8 cellular contexts compared by ENCODE assay signal in genomic region chr20:36808317-36809257, GRCh38. TPM values are rescaled to one million over a fixed set of nuclear protein-coding genes. Genes with fewer than 3 reads are reported as not detected.
DNase-seq lines count a peak whose midpoint lies in the region; ATAC-seq, FAIRE-seq and TF ChIP-seq lines count a peak whose summit lies in the region.

No MANE protein-coding gene starts in this region.

- H3K23ac ChIP-seq in trophoblast cell (ENCODE audit: low read length): no peak overlapping the region

- H4K91ac ChIP-seq in trophoblast cell (ENCODE audit: low read depth, low read length): no peak overlapping the region

- peak; percentile 73 to 76 for ATAC-seq in activated T-cell treated with anti-CD3 and anti-CD28 coated beads, Interleukin-2, amount 50 U/mL, for 4 hours
- ATAC-seq in GM19324 (IDR thresholded peaks at IDR 0.05; ENCODE audit: low FRiP score, unreplicated experiment): no peak

- H3K9me3 ChIP-seq in PC-9 (ENCODE audit: insufficient read depth, low read depth) (no peaks in the 10 kb centered on the region), trophoblast cell (ENCODE audit: insufficient read depth, low read depth, low read length) (peaks cover 2% of the 10 kb centered on the region)

- H4K20me1 ChIP-seq in PC-9 (ENCODE audit: insufficient read depth): no peaks in the 10 kb centered on the region

- H3K36me3 ChIP-seq in PC-9 (ENCODE audit: low read depth) (no peaks in the 10 kb centered on the region), trophoblast cell (ENCODE audit: control insufficient read depth in 1 of 2, insufficient read depth in 2 of 2, low read length in 2 of 2) (peaks cover 47 to 59% of the 10 kb centered on the region in 2 experiments)

- H3K4me1 Mint-ChIP-seq in activated T-cell treated with anti-CD3 and anti-CD28 coated beads, Interleukin-2, amount 50 U/mL, for 4 hours (ENCODE audit: low read depth): peaks cover 3% of the 10 kb centered on the region

- no peak overlapping the region for H2AK5ac ChIP-seq in trophoblast cell (ENCODE audit: low read length)

- no peak overlapping the region for H3K4me3 Mint-ChIP-seq in activated T-cell treated with anti-CD3 and anti-CD28 coated beads, Interleukin-2, amount 50 U/mL, for 4 hours

- H3K18ac ChIP-seq in trophoblast cell (ENCODE audit: low read length): no peak overlapping the region

- TF ChIP-seq CTCF in PC-9 (conservative IDR thresholded peaks at IDR 0.05) (peak; percentile 94), fibroblast of pulmonary artery (IDR thresholded peaks at IDR 0.05; ENCODE audit: low read length, missing control alignments) (peak; percentile 78)

- H3K79me1 ChIP-seq in trophoblast cell (ENCODE audit: low read length): no peaks in the 10 kb centered on the region

- no peaks in the 10 kb centered on the region for H3K27me3 Mint-ChIP-seq in activated T-cell treated with anti-CD3 and anti-CD28 coated beads, Interleukin-2, amount 50 U/mL, for 4 hours (ENCODE audit: low read depth)

- H2BK12ac ChIP-seq in trophoblast cell (ENCODE audit: low read length): no peak overlapping the region

- H2BK5ac ChIP-seq in trophoblast cell (ENCODE audit: low read depth, low read length, poor library complexity): no peak overlapping the region

- BruUV-seq in PC-9 (replicated peaks; lab: Mats Ljungman, UMichigan): no TSS peak

- H3K4me1 ChIP-seq in PC-9 (replicated peaks; ENCODE audit: insufficient read depth) (peaks cover 42% of the 10 kb centered on the region), trophoblast cell (ENCODE audit: control insufficient read depth in 1 of 2, insufficient read depth in 2 of 2, low read length in 2 of 2) (no peaks in the 10 kb centered on the region)

- H2BK120ac ChIP-seq in trophoblast cell (ENCODE audit: insufficient read depth, low read length, poor library complexity): no peak overlapping the region

- no peak overlapping the region for H4K12ac ChIP-seq in trophoblast cell (ENCODE audit: low read depth, low read length)

- intact Hi-C loops in PC-9 (cut with micrococcal nuclease; ENCODE audit: unreplicated experiment): loop anchor here (1.0 kb wide), 2 partner anchors 16 to 55 kb away; a partner anchor contains a TSS

- DNase-seq in NCI-H2227 (lab: John Stamatoyannopoulos, UW; ENCODE audit: unreplicated experiment) (peak; percentile 55), NCI-H2227 treated with DMSO at 0.1 percent for 48 hours (lab: John Stamatoyannopoulos, UW) (no peak), PC-9 (peak; percentile 82 to 96), fibroblast of pulmonary artery (ENCODE audit: low read depth) (peak; percentile 74), trophoblast cell (peak; percentile 68 to 76), urothelium cell line (ENCODE audit: low spot score) (peak; percentile 81)
- peak; percentile 68 for DNase-seq in activated T-cell treated with anti-CD3 and anti-CD28 coated beads, Interleukin-2, amount 50 U/mL, for 4 hours

- no peaks in the 10 kb centered on the region for H3K36me3 Mint-ChIP-seq in activated T-cell treated with anti-CD3 and anti-CD28 coated beads, Interleukin-2, amount 50 U/mL, for 4 hours (ENCODE audit: insufficient read depth)

- no peak overlapping the region for H4K8ac ChIP-seq in trophoblast cell (ENCODE audit: low read depth, low read length)

- H3K27me3 ChIP-seq in PC-9 (ENCODE audit: insufficient read depth, low read depth) (no peaks in the 10 kb centered on the region), trophoblast cell (ENCODE audit: insufficient read depth, low read length) (no peaks in the 10 kb centered on the region)

- H3K4me2 ChIP-seq in PC-9 (peak overlapping the region; percentile 47), trophoblast cell (ENCODE audit: low read length) (no peak overlapping the region)

- peak overlapping the region; percentile 89 for H3K27ac ChIP-seq in PC-9
- no peak overlapping the region for H3K27ac ChIP-seq in trophoblast cell (ENCODE audit: low read depth, low read length)

- POLR2A ChIA-PET in PC-9 (lab: Charles Lee; ENCODE audit: unreplicated experiment): interaction anchor here (0.5 to 0.8 kb wide), 3 partner anchors 27 to 35 kb away, joined by 6 to 25 read pairs (median 7); partner anchors contain the start of gene DSN1

- H3K9me2 ChIP-seq in PC-9 (ENCODE audit: insufficient read depth): no peaks in the 10 kb centered on the region

- no peak overlapping the region for H3K9ac ChIP-seq in trophoblast cell (ENCODE audit: low read length)

- no peak overlapping the region for H3K4me3 ChIP-seq in PC-9
- H3K4me3 ChIP-seq in fibroblast of pulmonary artery (replicated peaks; ENCODE audit: low read depth, low read length): no peak overlapping the region
- no peak overlapping the region for H3K4me3 ChIP-seq in trophoblast cell (ENCODE audit: low read depth, low read length)

- WGBS in trophoblast cell (ENCODE audit: extremely low coverage, insufficient coverage, insufficient read length): no CpG with 5 or more reads among the region's 19 CpGs

- H3K79me2 ChIP-seq in PC-9 (ENCODE audit: low read depth) (no peaks in the 10 kb centered on the region), trophoblast cell (ENCODE audit: control insufficient read depth, insufficient read depth, low read length, poor library complexity) (no peaks in the 10 kb centered on the region)

- H3K4ac ChIP-seq in trophoblast cell (ENCODE audit: low read depth, low read length): no peak overlapping the region

- H3F3A ChIP-seq in PC-9 (ENCODE audit: insufficient read depth, low read depth): peaks cover 14% of the 10 kb centered on the region; the same call in 1 of the 2 replicates

- FAIRE-seq in urothelium cell line (lab: Jason Lieb, UNC): no peak

- CTCF ChIA-PET in PC-9 (lab: Charles Lee): interaction anchor here (0.5 to 2.3 kb wide), 19 partner anchors 14 to 594 kb away, joined by 3 to 47 read pairs (median 3); a partner anchor contains a TSS

- H3K14ac ChIP-seq in trophoblast cell (ENCODE audit: low read length): no peak overlapping the region

- H2AFZ ChIP-seq in PC-9 (no peak overlapping the region), trophoblast cell (ENCODE audit: insufficient read depth, low read length, poor library complexity) (no peak overlapping the region)

- H3K9me3 Mint-ChIP-seq in activated T-cell treated with anti-CD3 and anti-CD28 coated beads, Interleukin-2, amount 50 U/mL, for 4 hours: no peaks in the 10 kb centered on the region

RNA-seq across cellular contexts. Expression of gene DSN1, which starts 35.0 kb away (rescaled TPM):
- 29.2 and 32.4 TPM in 2 replicates for total RNA-seq in PC-9 (2021)
- 10 to 100 TPM; 11.6 to 13.7 (median 13.1) TPM for total RNA-seq in activated T-cell treated with anti-CD3 and anti-CD28 coated beads, Interleukin-2, amount 50 U/mL, for 4 hours
- polyA plus RNA-seq in trophoblast cell (2013): 17.6 and 18.6 TPM in 2 replicates
